In the genomic region with DNA sequence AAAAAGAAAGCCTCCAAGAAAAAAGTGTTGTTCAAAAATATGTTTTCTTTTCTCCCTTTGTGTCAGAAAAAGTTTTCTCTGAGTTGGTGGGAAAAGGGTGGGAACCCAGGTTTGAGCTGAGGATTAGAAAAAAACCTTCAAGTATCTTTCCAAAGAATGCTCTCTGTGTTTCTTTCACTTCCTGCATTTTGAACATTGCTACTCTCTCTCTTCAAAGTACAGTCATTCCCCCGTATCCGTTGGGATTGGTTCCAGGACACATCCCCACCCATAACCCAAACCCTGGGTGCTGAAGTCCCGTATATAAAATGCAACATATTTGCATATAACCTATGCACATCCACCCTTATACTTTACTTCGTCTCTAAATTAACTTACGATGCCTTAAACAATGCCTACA, we compare ENCODE assay signal across 11 cellular contexts.
DNase-seq lines count a peak whose midpoint lies in the region; ATAC-seq and TF ChIP-seq lines count a peak whose summit lies in the region.
"Had no signal": no experiment of that assay in that cellular context is flagged by ENCODE, and none has a peak within 500 bp of the region (broad histone marks: within the 10 kb centered on the region; RNA-seq: fewer than 3 reads in every experiment).

No MANE protein-coding gene starts in this region.

- H3K9me3 ChIP-seq in right atrium auricular region, result no peaks in the 10 kb centered on the region
- H3K9me3 ChIP-seq in vagina, result no peaks in the 10 kb centered on the region

- H3K4me1 Mint-ChIP-seq in effector memory CD8-positive, alpha-beta T cell (ENCODE audit: low read depth in 2 of 2), result peaks cover 14 to 16% of the 10 kb centered on the region in 2 donors
- peaks cover 59% of the 10 kb centered on the region for H3K4me1 Mint-ChIP-seq in nephron

- no peak overlapping the region for H3K27ac Mint-ChIP-seq in effector memory CD8-positive, alpha-beta T cell
- H3K27ac Mint-ChIP-seq in nephron, result peak overlapping the region; percentile 100
- H3K27ac Mint-ChIP-seq: T-helper 1 cell treated with Interleukin-12 subunit alpha and Interleukin-12 subunit beta and Interleukin-4 antibody, amounts not matched to agents 30 μg/mL and 1 μg/mL, for 36 hours had no signal

- peaks cover 5% of the 10 kb centered on the region for H3K36me3 Mint-ChIP-seq in effector memory CD8-positive, alpha-beta T cell (ENCODE audit: insufficient read depth)
- H3K36me3 Mint-ChIP-seq in nephron (ENCODE audit: low read depth), result no peaks in the 10 kb centered on the region

- no peak overlapping the region for H3K4me3 ChIP-seq in right atrium auricular region
- no peak overlapping the region for H3K4me3 ChIP-seq in vagina
- H3K4me3 ChIP-seq: cardiac muscle cell had no signal

- in situ Hi-C loops in G401 (cut with HindIII; ENCODE audit: low sequenced_read_pairs), result no loop called here

- TF ChIP-seq POLR2A in vagina (IDR thresholded peaks at IDR 0.05), result no peak

- peaks cover 0 to 34% of the 10 kb centered on the region in 2 donors for H3K27me3 Mint-ChIP-seq in effector memory CD8-positive, alpha-beta T cell
- no peaks in the 10 kb centered on the region for H3K27me3 Mint-ChIP-seq in nephron (ENCODE audit: low read depth)

- ATAC-seq in Right ventricle myocardium superior (ENCODE audit: poor library complexity) (no peak), foreskin keratinocyte (no peak), GM18868 (IDR thresholded peaks at IDR 0.05; ENCODE audit: unreplicated experiment) (no peak)
- ATAC-seq in effector memory CD8-positive, alpha-beta T cell (replicated peaks), result no peak

- peak overlapping the region; percentile 9 to 36 for H3K4me3 Mint-ChIP-seq in effector memory CD8-positive, alpha-beta T cell
- H3K4me3 Mint-ChIP-seq in nephron, result peak overlapping the region; percentile 55 to 72 (median 70)
- H3K4me3 Mint-ChIP-seq: T-helper 1 cell treated with Interleukin-12 subunit alpha and Interleukin-12 subunit beta and Interleukin-4 antibody, amounts not matched to agents 30 μg/mL and 1 μg/mL, for 36 hours had no signal

- H3K27ac ChIP-seq in right atrium auricular region, result peak overlapping the region; percentile 78 to 88
- H3K27ac ChIP-seq in vagina, result peak overlapping the region; percentile 87
- no peak overlapping the region for H3K27ac ChIP-seq in foreskin keratinocyte

- no peaks in the 10 kb centered on the region for H3K9me3 Mint-ChIP-seq in effector memory CD8-positive, alpha-beta T cell
- no peaks in the 10 kb centered on the region for H3K9me3 Mint-ChIP-seq in nephron
- H3K9me3 Mint-ChIP-seq: T-helper 1 cell treated with Interleukin-12 subunit alpha and Interleukin-12 subunit beta and Interleukin-4 antibody, amounts not matched to agents 30 μg/mL and 1 μg/mL, for 36 hours had no signal

- H3K36me3 ChIP-seq in right atrium auricular region (no peaks in the 10 kb centered on the region), vagina (no peaks in the 10 kb centered on the region)
- H3K36me3 ChIP-seq: cardiac muscle cell had no signal

- TF ChIP-seq CTCF in right atrium auricular region (IDR thresholded peaks at IDR 0.05), result no peak
- TF ChIP-seq CTCF in nephron (IDR thresholded peaks at IDR 0.05; ENCODE audit: unreplicated experiment in 3 of 3), result no peak
- no peak for TF ChIP-seq CTCF in vagina (IDR thresholded peaks at IDR 0.05)
- no peak for TF ChIP-seq CTCF in foreskin keratinocyte (conservative IDR thresholded peaks at IDR 0.05)

- DNase-seq in right atrium auricular region (ENCODE audit: low spot score) (no peak), Right ventricle myocardium superior (no peak), vagina (ENCODE audit: extremely low spot score in 2 of 2) (no peak), G401 (ENCODE audit: low spot score) (no peak), foreskin keratinocyte (no peak)
- DNase-seq in effector memory CD8-positive, alpha-beta T cell, result no peak
- DNase-seq: NCI-H510A treated with DMSO at 0.1 percent for 48 hours had no signal

- intact Hi-C loops in Right ventricle myocardium superior (cut with DNase I), result loop anchor here (5.0 to 10.0 kb wide), 3 partner anchors 151 to 281 kb away; a partner anchor contains a TSS
- intact Hi-C loops in vagina (cut with DNase I), result no loop called here

- H3K27me3 ChIP-seq in right atrium auricular region, result no peaks in the 10 kb centered on the region
- H3K27me3 ChIP-seq in vagina, result no peaks in the 10 kb centered on the region
- no peaks in the 10 kb centered on the region for H3K27me3 ChIP-seq in foreskin keratinocyte
- H3K27me3 ChIP-seq: cardiac muscle cell had no signal

- peaks cover 0 to 26% of the 10 kb centered on the region in 2 donors for H3K4me1 ChIP-seq in right atrium auricular region
- H3K4me1 ChIP-seq in vagina, result peaks cover 49% of the 10 kb centered on the region
- peaks cover 53% of the 10 kb centered on the region for H3K4me1 ChIP-seq in foreskin keratinocyte

Comparison
In these comparisons a context has a peak if more than half of its experiments do, and no peak if none do; other contexts are left out.
1. H3K27ac Mint-ChIP-seq: peak in nephron (3 of 3); none in effector memory CD8-positive, alpha-beta T cell (0 of 2).